Comparison of ENCODE assay signal across 12 cellular contexts in genomic region chr16:9489823-9490467, GRCh38.
DNase-seq lines count a peak whose midpoint lies in the region; ATAC-seq and FAIRE-seq lines count a peak whose summit lies in the region.
"Had no signal": no experiment of that assay in that cellular context is flagged by ENCODE, and none has a peak within 500 bp of the region (broad histone marks: within the 10 kb centered on the region; RNA-seq: fewer than 3 reads in every experiment).

No MANE protein-coding gene starts in this region.

- no peaks in the 10 kb centered on the region for H3K4me1 Mint-ChIP-seq in stimulated activated naive B cell treated with anti-CD40 and anti-IgM and Interleukin-4, amounts not matched to agents 10 μg/mL and 1 μg/mL and 100 μg/mL, for 72 hours

- H3K27me3 ChIP-seq in small intestine (ENCODE audit: control insufficient read depth in 2 of 2, insufficient read depth in 2 of 2, low read length in 2 of 2) = peaks cover 0 to 2% of the 10 kb centered on the region in 2 donors

- H3K36me3 ChIP-seq in small intestine (ENCODE audit: control insufficient read depth in 2 of 2, insufficient read depth in 2 of 2, low read length in 2 of 2) = no peaks in the 10 kb centered on the region

- no peak for FAIRE-seq in small intestine (lab: Jason Lieb, UNC)

- H3K4me1 ChIP-seq in small intestine (ENCODE audit: control insufficient read depth in 2 of 2, insufficient read depth in 1 of 2, low read depth in 1 of 2, low read length in 1 of 2) = no peaks in the 10 kb centered on the region

- no peaks in the 10 kb centered on the region for H3K36me3 Mint-ChIP-seq in stimulated activated naive B cell treated with anti-CD40 and anti-IgM and Interleukin-4, amounts not matched to agents 10 μg/mL and 1 μg/mL and 100 μg/mL, for 72 hours

- intact Hi-C loops in posterior cingulate gyrus (cut with DNase I) = no loop called here

- H3K9me3 Mint-ChIP-seq in stimulated activated naive B cell treated with anti-CD40 and anti-IgM and Interleukin-4, amounts not matched to agents 10 μg/mL and 1 μg/mL and 100 μg/mL, for 72 hours = peaks cover 2 to 7% of the 10 kb centered on the region in 2 donors

- peaks cover 0 to under 1% of the 10 kb centered on the region in 2 donors for H3K27me3 Mint-ChIP-seq in stimulated activated naive B cell treated with anti-CD40 and anti-IgM and Interleukin-4, amounts not matched to agents 10 μg/mL and 1 μg/mL and 100 μg/mL, for 72 hours

- no peak overlapping the region for H3K27ac Mint-ChIP-seq in stimulated activated naive B cell treated with anti-CD40 and anti-IgM and Interleukin-4, amounts not matched to agents 10 μg/mL and 1 μg/mL and 100 μg/mL, for 72 hours

- H3K27ac ChIP-seq in small intestine (ENCODE audit: low read depth in 1 of 2, low read length in 1 of 2) = no peak overlapping the region

- no peak for ATAC-seq in stimulated activated naive B cell treated with anti-CD40 and anti-IgM and Interleukin-4, amounts not matched to agents 10 μg/mL and 1 μg/mL and 100 μg/mL, for 72 hours (replicated peaks)

- DNase-seq in DMS153 treated with DMSO at 0.1 percent for 48 hours (lab: John Stamatoyannopoulos, UW; ENCODE audit: unreplicated experiment) (peak; percentile 53), astrocyte of the hippocampus (ENCODE audit: low read depth, low spot score) (peak; percentile 31), inferior parietal cortex (ENCODE audit: extremely low spot score) (peak; percentile 34), posterior cingulate gyrus (peak; percentile 25 to 93 (median 70)), small intestine (no peak), mesenteric fat pad (ENCODE audit: low spot score) (no peak), NCI-H128 (lab: John Stamatoyannopoulos, UW; ENCODE audit: unreplicated experiment) (no peak)
- no peak for DNase-seq in stimulated activated naive B cell treated with anti-CD40 and anti-IgM and Interleukin-4, amounts not matched to agents 10 μg/mL and 1 μg/mL and 100 μg/mL, for 72 hours
- DNase-seq: activated T-cell treated with anti-CD3 and anti-CD28 coated beads, Interleukin-2, amount 50 U/mL, for 48 hours; EL; NCI-H187 treated with DMSO at 0.1 percent for 48 hours; T-helper 1 cell had no signal

- WGBS in small intestine, 3 donors = 58 to 74% (median 74%) methylated on average over 10 of the region's 10 CpGs

- H3K9me3 ChIP-seq in small intestine (ENCODE audit: control insufficient read depth, low read depth) = no peaks in the 10 kb centered on the region

- H3K4me3 Mint-ChIP-seq in stimulated activated naive B cell treated with anti-CD40 and anti-IgM and Interleukin-4, amounts not matched to agents 10 μg/mL and 1 μg/mL and 100 μg/mL, for 72 hours = no peak overlapping the region

- no peak overlapping the region for H3K4me3 ChIP-seq in small intestine (ENCODE audit: low read depth in 1 of 2, low read length in 2 of 2)

Comparison
In these comparisons a context has a peak if more than half of its experiments do, and no peak if none do; other contexts are left out.
1. DNase-seq: peak in DMS153 treated with DMSO at 0.1 percent for 48 hours (single experiment), astrocyte of the hippocampus (single experiment), inferior parietal cortex (single experiment) and posterior cingulate gyrus (10 of 10); none in small intestine (single experiment), mesenteric fat pad (single experiment), stimulated activated naive B cell treated with anti-CD40 and anti-IgM and Interleukin-4, amounts not matched to agents 10 μg/mL and 1 μg/mL and 100 μg/mL, for 72 hours (single experiment) and NCI-H128 (single experiment).